1 cellular context compared by ENCODE assay signal in genomic region chr3:138234401-138235179, GRCh38.
TF ChIP-seq lines count a peak whose summit lies in the region.

No MANE protein-coding gene starts in this region.

TF ChIP-seq in IMR-90, 13 proteins besides CTCF, POLR2A, EP300 and RAD21:
- no peak for TF ChIP-seq MAFK (IDR thresholded peaks at IDR 0.05; ENCODE audit: low read depth, low read length)
- TF ChIP-seq RCOR1 (IDR thresholded peaks at IDR 0.05; ENCODE audit: insufficient replicate concordance, low read length): no peak
- no peak for TF ChIP-seq BHLHE40 (IDR thresholded peaks at IDR 0.05; ENCODE audit: low read depth, low read length)
- no peak for TF ChIP-seq NFE2L2 (IDR thresholded peaks at IDR 0.05; ENCODE audit: low read depth, low read length)
- TF ChIP-seq SMC3 (IDR thresholded peaks at IDR 0.05; ENCODE audit: low read depth, low read length): no peak
- no peak for TF ChIP-seq FOS (IDR thresholded peaks at IDR 0.05; ENCODE audit: low read depth, low read length)
- no peak for TF ChIP-seq USF2 (IDR thresholded peaks at IDR 0.05; ENCODE audit: low read depth, low read length)
- no peak for TF ChIP-seq MAZ (IDR thresholded peaks at IDR 0.05; ENCODE audit: borderline replicate concordance, low read depth, low read length)
- TF ChIP-seq CHD1 (IDR thresholded peaks at IDR 0.05; ENCODE audit: low read depth, low read length): no peak
- no peak for TF ChIP-seq RFX5 (IDR thresholded peaks at IDR 0.05; ENCODE audit: low read depth, low read length)
- TF ChIP-seq ELK1 (IDR thresholded peaks at IDR 0.05; ENCODE audit: borderline replicate concordance, low read depth, low read length): no peak
- TF ChIP-seq MXI1 (IDR thresholded peaks at IDR 0.05; ENCODE audit: borderline replicate concordance, low read depth, low read length): no peak
